In the genomic region with DNA sequence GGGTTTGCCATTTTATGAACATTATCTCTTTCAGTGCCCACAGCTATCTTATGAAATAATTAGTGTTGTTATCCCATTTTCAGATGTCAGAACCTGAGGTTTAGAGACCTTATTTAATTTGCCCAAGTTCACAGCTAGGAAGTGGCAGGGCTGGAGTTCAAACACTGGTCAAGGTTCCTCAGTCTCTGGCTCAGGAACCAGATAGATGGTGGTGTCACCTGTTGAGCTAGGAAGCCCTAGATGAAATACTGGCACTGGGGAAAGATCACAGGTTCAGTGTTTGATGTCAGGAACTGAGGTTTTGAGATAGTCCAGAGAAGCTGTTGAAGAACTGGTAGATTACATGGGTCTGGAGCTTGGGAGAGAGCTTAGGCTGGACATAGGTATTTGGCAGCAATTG, we compare ENCODE assay signal across 33 cellular contexts.
DNase-seq lines count a peak whose midpoint lies in the region; ATAC-seq and TF ChIP-seq lines count a peak whose summit lies in the region.
"Had no signal": no experiment of that assay in that cellular context is flagged by ENCODE, and none has a peak within 500 bp of the region (broad histone marks: within the 10 kb centered on the region; RNA-seq: fewer than 3 reads in every experiment).

No MANE protein-coding gene starts in this region.

- peak overlapping the region; percentile 37 to 38 for H3K27ac ChIP-seq in lung (ENCODE audit: low read depth in 1 of 2, low read length in 1 of 2)
- H3K27ac ChIP-seq in stomach smooth muscle (ENCODE audit: low read length): peak overlapping the region; percentile 70
- no peak overlapping the region for H3K27ac ChIP-seq in transverse colon
- H3K27ac ChIP-seq: foreskin keratinocyte, neural progenitor cell, parathyroid adenoma, spleen had no signal

- H3K27me3 Mint-ChIP-seq in Calu3 (ENCODE audit: unreplicated experiment): no peaks in the 10 kb centered on the region
- peaks cover 7% of the 10 kb centered on the region for H3K27me3 Mint-ChIP-seq in chondrocyte (ENCODE audit: low read depth)
- H3K27me3 Mint-ChIP-seq: CD4-positive, CD25-positive, alpha-beta regulatory T cell; dendritic cell treated with granulocyte-macrophage colony-stimulating factor and Interleukin-4, amounts not matched to agents 40 ng/mL and 50 ng/mL, for 4 days; memory B cell; stimulated activated naive CD8-positive, alpha-beta T cell treated with anti-CD3 and anti-CD28 coated beads, Interleukin-15, Interleukin-2, amounts not matched to agents 100 ng/mL and 50 ng/mL, for 24 hours had no signal

- H3K9me3 ChIP-seq in lung (ENCODE audit: control insufficient read depth in 2 of 2, insufficient read depth in 1 of 2, low read length in 1 of 2) (no peaks in the 10 kb centered on the region), stomach smooth muscle (ENCODE audit: control insufficient read depth in 2 of 2, low read length in 2 of 2) (no peaks in the 10 kb centered on the region), transverse colon (no peaks in the 10 kb centered on the region)
- H3K9me3 ChIP-seq: A549, esophagus squamous epithelium, heart left ventricle, spleen had no signal

- H3K4me1 Mint-ChIP-seq in Calu3 (ENCODE audit: low read depth, unreplicated experiment) (peaks cover 61% of the 10 kb centered on the region), chondrocyte (ENCODE audit: low read depth) (peaks cover 37% of the 10 kb centered on the region)
- H3K4me1 Mint-ChIP-seq: CD4-positive, CD25-positive, alpha-beta regulatory T cell; GM23338; neural progenitor cell; T-cell had no signal

- DNase-seq in Calu3 (no peak), chondrocyte (ENCODE audit: low spot score) (no peak), lung (ENCODE audit: low spot score) (no peak), anterior cingulate cortex (lab: John Stamatoyannopoulos, UW) (no peak), A172 (ENCODE audit: low spot score) (no peak), transverse colon (no peak)
- DNase-seq: activated CD4-positive, alpha-beta T cell treated with anti-CD3 and anti-CD28 coated beads, Interleukin-2, amount 10 ng/mL, durations not matched to agents 24 days and 14 days; activated CD8-positive, alpha-beta memory T cell treated with anti-CD3 and anti-CD28 coated beads for 24 hours; activated effector memory CD4-positive, alpha-beta T cell treated with Interleukin-2 at 50 U/mL for 16 hours; activated T-cell treated with anti-CD3 and anti-CD28 coated beads for 4 hours; AML-193; caudate nucleus; CD4-positive, CD25-positive, alpha-beta regulatory T cell; esophagus squamous epithelium; heart left ventricle; NCI-H146; NCI-H774; right cardiac atrium; spleen; stimulated activated CD4-positive, alpha-beta T cell treated with anti-CD3 and anti-CD28 coated beads, Interleukin-2, amount 100 ng/mL, for 24 hours; stimulated activated CD8-positive, alpha-beta memory T cell treated with anti-CD3 and anti-CD28 coated beads, Interleukin-4, amount 100 ng/mL, for 48 hours; T-cell had no signal

- H3K36me3 Mint-ChIP-seq in Calu3 (ENCODE audit: insufficient read depth, unreplicated experiment) (no peaks in the 10 kb centered on the region), chondrocyte (ENCODE audit: low read depth) (peaks cover 2% of the 10 kb centered on the region)
- H3K36me3 Mint-ChIP-seq: activated naive CD4-positive, alpha-beta T cell treated with anti-CD3 and anti-CD28 coated beads, Interleukin-2, amount 50 U/mL, for 72 hours; neural progenitor cell; T-cell had no signal

- CTCF ChIA-PET in Calu3 (lab: Charles Lee): interaction anchor here (2.9 kb wide), 1 partner anchor 149 kb away, joined by 7 read pairs; no protein-coding TSS in a partner anchor

- peaks cover 3% of the 10 kb centered on the region for H3K27me3 ChIP-seq in lung (ENCODE audit: control insufficient read depth, insufficient read depth)
- H3K27me3 ChIP-seq in stomach smooth muscle (ENCODE audit: control insufficient read depth in 1 of 2, insufficient read depth in 2 of 2, low read length in 2 of 2): peaks cover 0 to 4% of the 10 kb centered on the region in 2 donors
- H3K27me3 ChIP-seq in transverse colon: no peaks in the 10 kb centered on the region
- H3K27me3 ChIP-seq: esophagus squamous epithelium, foreskin keratinocyte, neural progenitor cell, spleen had no signal

- no peak overlapping the region for H3K4me3 ChIP-seq in lung
- H3K4me3 ChIP-seq in stomach smooth muscle (ENCODE audit: low read length in 2 of 2): no peak overlapping the region
- no peak overlapping the region for H3K4me3 ChIP-seq in transverse colon
- H3K4me3 ChIP-seq: A549, esophagus squamous epithelium, GM23338, heart left ventricle, neural progenitor cell, spleen had no signal

- H3K27ac Mint-ChIP-seq in Calu3 (ENCODE audit: unreplicated experiment): peak overlapping the region; percentile 47
- H3K27ac Mint-ChIP-seq in chondrocyte (ENCODE audit: unreplicated experiment): peak overlapping the region; percentile 46
- H3K27ac Mint-ChIP-seq: activated CD4-positive, alpha-beta T cell treated with anti-CD3 and anti-CD28 coated beads, Interleukin-2, amount 10 ng/mL, durations not matched to agents 24 days and 14 days; activated naive CD4-positive, alpha-beta T cell treated with anti-CD3 and anti-CD28 coated beads, Interleukin-2, amount 50 U/mL, for 72 hours; CD4-positive, CD25-positive, alpha-beta regulatory T cell; dendritic cell treated with granulocyte-macrophage colony-stimulating factor and Interleukin-4, amounts not matched to agents 40 ng/mL and 50 ng/mL, for 4 days; GM23338; memory B cell; neural progenitor cell; stimulated activated naive CD8-positive, alpha-beta T cell treated with anti-CD3 and anti-CD28 coated beads, Interleukin-15, Interleukin-2, amounts not matched to agents 100 ng/mL and 50 ng/mL, for 24 hours; T-cell had no signal

- H3K4me3 Mint-ChIP-seq in Calu3 (ENCODE audit: low read depth, unreplicated experiment) (peak overlapping the region; percentile 49), chondrocyte (ENCODE audit: unreplicated experiment) (no peak overlapping the region)
- H3K4me3 Mint-ChIP-seq: activated CD4-positive, alpha-beta T cell treated with anti-CD3 and anti-CD28 coated beads, Interleukin-2, amount 10 ng/mL, durations not matched to agents 24 days and 14 days; CD4-positive, CD25-positive, alpha-beta regulatory T cell; dendritic cell treated with granulocyte-macrophage colony-stimulating factor and Interleukin-4, amounts not matched to agents 40 ng/mL and 50 ng/mL, for 4 days; GM23338; memory B cell; neural progenitor cell; stimulated activated naive CD8-positive, alpha-beta T cell treated with anti-CD3 and anti-CD28 coated beads, Interleukin-15, Interleukin-2, amounts not matched to agents 100 ng/mL and 50 ng/mL, for 24 hours; T-cell had no signal

- no peak for TF ChIP-seq CTCF in Calu3 (IDR thresholded peaks at IDR 0.05; ENCODE audit: unreplicated experiment)
- TF ChIP-seq CTCF in chondrocyte (IDR thresholded peaks at IDR 0.05): no peak
- no peak for TF ChIP-seq CTCF in lung (IDR thresholded peaks at IDR 0.05; ENCODE audit: control extremely low read depth, extremely low read depth)
- no peak for TF ChIP-seq CTCF in transverse colon (IDR thresholded peaks at IDR 0.05)

- intact Hi-C loops in Calu3 (cut with micrococcal nuclease; ENCODE audit: unreplicated experiment): loop anchor here (10.0 kb wide), 1 partner anchor 77 kb away; no protein-coding TSS in a partner anchor
- intact Hi-C loops in transverse colon (cut with DNase I; ENCODE audit: low total_unique reads): no loop called here

- ATAC-seq in lung (ENCODE audit: insufficient read depth, low FRiP score) (no peak), HG03039 (IDR thresholded peaks at IDR 0.05; ENCODE audit: unreplicated experiment) (no peak)
- ATAC-seq: activated naive CD4-positive, alpha-beta T cell treated with anti-CD3 and anti-CD28 coated beads, Interleukin-2, amount 50 U/mL, for 72 hours; GM23338; T-cell had no signal

- H3K36me3 ChIP-seq in lung (ENCODE audit: control insufficient read depth in 2 of 2, insufficient read depth in 2 of 2, low read length in 2 of 2) (no peaks in the 10 kb centered on the region), stomach smooth muscle (ENCODE audit: control insufficient read depth in 2 of 2, insufficient read depth in 2 of 2, low read length in 2 of 2) (no peaks in the 10 kb centered on the region), transverse colon (no peaks in the 10 kb centered on the region)
- H3K36me3 ChIP-seq: esophagus squamous epithelium, heart left ventricle, neural progenitor cell, spleen had no signal

- TF ChIP-seq POLR2A in transverse colon (IDR thresholded peaks at IDR 0.05): no peak

- TF ChIP-seq EP300 in transverse colon (IDR thresholded peaks at IDR 0.05; ENCODE audit: low read depth): no peak

- H3K9me3 Mint-ChIP-seq in Calu3 (ENCODE audit: low read depth, unreplicated experiment) (no peaks in the 10 kb centered on the region), chondrocyte (ENCODE audit: low read depth) (no peaks in the 10 kb centered on the region)
- H3K9me3 Mint-ChIP-seq: activated CD4-positive, alpha-beta T cell treated with anti-CD3 and anti-CD28 coated beads, Interleukin-2, amount 10 ng/mL, durations not matched to agents 24 days and 14 days; activated naive CD4-positive, alpha-beta T cell treated with anti-CD3 and anti-CD28 coated beads, Interleukin-2, amount 50 U/mL, for 72 hours; dendritic cell treated with granulocyte-macrophage colony-stimulating factor and Interleukin-4, amounts not matched to agents 40 ng/mL and 50 ng/mL, for 4 days; GM23338; memory B cell; neural progenitor cell; stimulated activated naive CD8-positive, alpha-beta T cell treated with anti-CD3 and anti-CD28 coated beads, Interleukin-15, Interleukin-2, amounts not matched to agents 100 ng/mL and 50 ng/mL, for 24 hours; T-cell had no signal

- H3K4me1 ChIP-seq in lung (ENCODE audit: control insufficient read depth in 2 of 2, insufficient read depth in 2 of 2, low read length in 2 of 2) (no peaks in the 10 kb centered on the region), stomach smooth muscle (ENCODE audit: control insufficient read depth, insufficient read depth, low read length) (no peaks in the 10 kb centered on the region), transverse colon (peaks cover 0 to 8% (median 0%) of the 10 kb centered on the region in 4 donors)
- H3K4me1 ChIP-seq: A549, esophagus squamous epithelium, foreskin keratinocyte, heart left ventricle, neural progenitor cell, spleen had no signal

- no TSS peak for BruUV-seq in Calu3 (replicated peaks; lab: Mats Ljungman, UMichigan)

- peak overlapping the region in 1 of 2 donors; percentile 45 for H3K9ac ChIP-seq in stomach smooth muscle (ENCODE audit: low read length in 2 of 2)
- H3K9ac ChIP-seq: neural progenitor cell, parathyroid adenoma had no signal

- in situ Hi-C loops in transverse colon (cut with MboI; ENCODE audit: low pct_ligation_motif_present in 1 of 4, low pct_unique_long_range_greater_than_20kb in 1 of 4, low sequenced_read_pairs in 3 of 4): loop anchor here in 3 of 4 donors (25.0 kb wide), 2 partner anchors 120 to 145 kb away; no protein-coding TSS in a partner anchor

Comparison
In these comparisons a context has a peak if more than half of its experiments do, and no peak if none do; other contexts are left out.
1. H3K27ac ChIP-seq: peak in lung (2 of 2) and stomach smooth muscle (single experiment); none in transverse colon (0 of 4).